In the genomic region with DNA sequence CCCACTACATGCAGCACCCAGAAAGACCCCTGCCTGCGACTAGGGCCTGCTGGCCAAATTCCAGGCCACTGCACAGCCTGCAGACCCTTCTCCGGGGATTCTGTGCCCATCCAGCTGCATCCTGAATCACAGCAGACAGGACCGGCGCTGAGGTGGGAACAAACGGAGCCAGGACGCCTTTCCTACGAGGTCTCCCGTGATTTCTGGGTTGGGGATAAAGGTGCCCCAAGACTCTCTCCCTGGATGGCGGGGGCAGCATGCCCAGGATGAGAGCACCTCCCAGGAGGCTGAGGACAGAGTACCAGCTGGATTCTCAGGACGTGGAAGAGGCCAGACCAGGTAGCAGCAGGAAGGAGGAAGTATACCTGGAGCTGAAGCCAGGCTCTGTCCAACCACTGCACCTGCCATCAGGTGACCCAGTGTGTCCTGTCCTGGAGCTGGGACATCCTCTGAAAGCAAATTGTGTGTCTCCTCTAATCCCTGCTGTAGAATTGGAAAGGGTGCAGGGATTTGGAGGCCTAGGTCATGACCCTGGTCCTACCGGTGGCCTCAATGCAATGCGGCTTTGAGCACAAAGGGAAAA, we compare ENCODE assay signal across 1 cellular context.
TF ChIP-seq lines count a peak whose summit lies in the region.

No MANE protein-coding gene starts in this region.

TF ChIP-seq in HepG2, 621 proteins besides CTCF, POLR2A, EP300 and RAD21 (continued from another document):
- TF ChIP-seq, protein P1, sequence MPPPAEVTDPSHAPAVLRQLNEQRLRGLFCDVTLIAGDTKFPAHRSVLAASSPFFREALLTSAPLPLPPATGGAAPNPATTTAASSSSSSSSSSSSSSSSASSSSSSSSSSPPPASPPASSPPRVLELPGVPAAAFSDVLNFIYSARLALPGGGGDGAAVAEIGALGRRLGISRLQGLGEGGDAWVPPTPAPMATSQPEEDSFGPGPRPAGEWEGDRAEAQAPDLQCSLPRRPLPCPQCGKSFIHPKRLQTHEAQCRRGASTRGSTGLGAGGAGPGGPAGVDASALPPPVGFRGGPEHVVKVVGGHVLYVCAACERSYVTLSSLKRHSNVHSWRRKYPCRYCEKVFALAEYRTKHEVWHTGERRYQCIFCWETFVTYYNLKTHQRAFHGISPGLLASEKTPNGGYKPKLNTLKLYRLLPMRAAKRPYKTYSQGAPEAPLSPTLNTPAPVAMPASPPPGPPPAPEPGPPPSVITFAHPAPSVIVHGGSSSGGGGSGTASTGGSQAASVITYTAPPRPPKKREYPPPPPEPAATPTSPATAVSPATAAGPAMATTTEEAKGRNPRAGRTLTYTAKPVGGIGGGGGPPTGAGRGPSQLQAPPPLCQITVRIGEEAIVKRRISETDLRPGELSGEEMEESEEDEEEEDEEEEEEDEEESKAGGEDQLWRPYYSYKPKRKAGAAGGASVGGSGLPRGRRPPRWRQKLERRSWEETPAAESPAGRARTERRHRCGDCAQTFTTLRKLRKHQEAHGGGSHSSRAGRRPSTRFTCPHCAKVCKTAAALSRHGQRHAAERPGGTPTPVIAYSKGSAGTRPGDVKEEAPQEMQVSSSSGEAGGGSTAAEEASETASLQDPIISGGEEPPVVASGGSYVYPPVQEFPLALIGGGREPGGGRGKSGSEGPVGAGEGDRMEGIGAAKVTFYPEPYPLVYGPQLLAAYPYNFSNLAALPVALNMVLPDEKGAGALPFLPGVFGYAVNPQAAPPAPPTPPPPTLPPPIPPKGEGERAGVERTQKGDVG (CRISPR knock-in tag; IDR thresholded peaks at IDR 0.05; ENCODE audit: borderline replicate concordance): 0 out of 2 replicates have a peak, but pooled peaks have one; percentile 60
TF ChIP-seq in HepG2: peak in this region for 9.
